2 cellular contexts compared by ENCODE assay signal in genomic region chr19:18130523-18131242, GRCh38.
TF ChIP-seq lines count a peak whose summit lies in the region.

No MANE protein-coding gene starts in this region.

TF ChIP-seq in HepG2, 621 proteins besides CTCF, POLR2A, EP300 and RAD21:
- 0 out of 2 replicates have a peak, but pooled peaks have one; percentile 75 for TF ChIP-seq ZKSCAN8 (CRISPR knock-in tag; IDR thresholded peaks at IDR 0.05; ENCODE audit: borderline replicate concordance)
- TF ChIP-seq ZMYM3 (CRISPR knock-in tag; IDR thresholded peaks at IDR 0.05), result peak; percentile 72; the same call in 1 of the 2 replicates
- no peak for TF ChIP-seq MAFG (CRISPR knock-in tag; IDR thresholded peaks at IDR 0.05)

TF ChIP-seq in HEK293, 187 proteins besides CTCF, POLR2A, EP300 and RAD21:
- TF ChIP-seq ZNF398 (tag by site-specific recombination; IDR thresholded peaks at IDR 0.05) (no peak), ZBTB1 (tag by site-specific recombination; IDR thresholded peaks at IDR 0.05) (no peak), MZF1 (tag by site-specific recombination; IDR thresholded peaks at IDR 0.05; ENCODE audit: borderline replicate concordance) (no peak), ZSCAN18 (tag by site-specific recombination; IDR thresholded peaks at IDR 0.05) (no peak), ZNF501 (tag by site-specific recombination; IDR thresholded peaks at IDR 0.05) (no peak), ZNF792 (tag by site-specific recombination; IDR thresholded peaks at IDR 0.05) (peak; percentile 75), ZNF785 (tag by site-specific recombination; IDR thresholded peaks at IDR 0.05) (no peak), ZNF580 (tag by site-specific recombination; IDR thresholded peaks at IDR 0.05) (peak; percentile 86), ZXDB (tag by site-specific recombination; IDR thresholded peaks at IDR 0.05) (no peak), ZNF488 (tag by site-specific recombination; IDR thresholded peaks at IDR 0.05) (no peak)
